In genomic region chr19:43664008-43664407, GRCh38 we compare ENCODE assay signal across 1 cellular context.
TF ChIP-seq lines count a peak whose summit lies in the region.

No MANE protein-coding gene starts in this region.

TF ChIP-seq in GM23338, 12 proteins besides CTCF, POLR2A, EP300 and RAD21 (continued from another document):
- no peak for TF ChIP-seq ETS1 (IDR thresholded peaks at IDR 0.05)
- no peak for TF ChIP-seq ZNF462 (CRISPR knock-in tag; IDR thresholded peaks at IDR 0.05)
- no peak for TF ChIP-seq JUNB (IDR thresholded peaks at IDR 0.05; ENCODE audit: unreplicated experiment)
- TF ChIP-seq POLR2AphosphoS5 (IDR thresholded peaks at IDR 0.05; ENCODE audit: low read depth): no peak
- TF ChIP-seq ZNF114 (CRISPR knock-in tag; IDR thresholded peaks at IDR 0.05): no peak
